In the genomic region with DNA sequence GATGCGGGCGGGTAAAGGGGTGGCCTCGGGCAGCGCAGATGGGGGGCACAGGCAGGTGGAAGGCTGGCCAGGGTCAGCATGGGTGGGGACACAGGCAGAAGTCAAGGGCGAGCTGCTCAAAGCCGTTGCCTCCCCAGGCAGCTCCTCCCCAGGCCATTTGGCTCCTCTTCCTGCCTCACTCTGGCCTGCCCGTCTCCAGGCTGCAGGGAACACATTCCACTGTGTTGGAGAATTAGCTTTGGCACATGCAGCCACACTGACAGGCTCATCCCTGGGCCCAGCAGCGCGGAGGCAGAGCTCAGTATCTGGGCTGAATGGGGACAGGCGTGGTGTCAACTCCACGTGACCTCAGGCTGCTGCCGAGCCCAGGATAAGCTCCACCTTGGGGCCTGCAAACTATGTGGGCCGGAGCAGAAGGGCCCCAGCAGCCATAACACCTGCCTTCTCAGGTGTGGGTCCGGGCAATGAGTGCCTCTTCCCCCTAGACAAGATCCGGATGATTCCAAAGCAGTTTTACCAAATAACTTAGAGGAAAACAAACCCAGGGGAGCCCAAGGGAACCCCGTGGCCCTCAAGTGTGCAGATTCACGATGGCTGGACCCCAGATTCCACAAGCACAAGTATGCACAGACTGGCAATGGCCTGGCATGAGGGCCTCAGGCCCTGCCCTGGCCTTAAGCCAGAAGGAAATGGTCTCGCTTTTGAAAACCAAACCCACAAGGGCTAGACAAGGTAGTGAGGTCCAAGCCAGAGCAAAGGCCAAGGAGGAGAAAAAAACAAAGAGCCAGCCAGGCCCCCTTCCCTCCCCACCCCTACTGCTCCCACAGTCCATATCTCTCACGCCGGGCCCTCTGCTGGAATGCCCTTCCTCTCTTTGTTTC, we compare ENCODE assay signal across 8 cellular contexts. TPM values are rescaled to one million over a fixed set of nuclear protein-coding genes. Genes with fewer than 3 reads are reported as not detected.
A peak's percentile ranks its signal among the peaks of the same experiment; 100 is the strongest.
DNase-seq lines count a peak whose midpoint lies in the region; ATAC-seq and TF ChIP-seq lines count a peak whose summit lies in the region.

No MANE protein-coding gene starts in this region.

- H3K4me3 Mint-ChIP-seq in CD4-positive, alpha-beta memory T cell = no peak overlapping the region

- no peaks in the 10 kb centered on the region for H3K9me3 Mint-ChIP-seq in CD4-positive, alpha-beta memory T cell

- in situ Hi-C loops in Panc1 (cut with HindIII; ENCODE audit: low pct_unique_long_range_greater_than_20kb, low sequenced_read_pairs) = no loop called here

- H3K36me3 ChIP-seq in Panc1 (ENCODE audit: control insufficient read depth, insufficient read depth, low read length) = no peaks in the 10 kb centered on the region
- H3K36me3 ChIP-seq in mucosa of rectum (ENCODE audit: control insufficient read depth in 2 of 2, insufficient read depth in 2 of 2, low read length in 2 of 2) = peaks cover 13 to 22% of the 10 kb centered on the region in 2 donors
- peaks cover 7 to 24% of the 10 kb centered on the region in 2 donors for H3K36me3 ChIP-seq in thyroid gland
- H3K36me3 ChIP-seq in CD4-positive, alpha-beta memory T cell (ENCODE audit: insufficient read depth, low read length) = no peaks in the 10 kb centered on the region

- no peaks in the 10 kb centered on the region for H3K27me3 ChIP-seq in Panc1 (ENCODE audit: control insufficient read depth, insufficient read depth, low read length)
- H3K27me3 ChIP-seq in mucosa of rectum (ENCODE audit: control insufficient read depth in 2 of 2, insufficient read depth in 2 of 2, low read length in 2 of 2) = no peaks in the 10 kb centered on the region
- H3K27me3 ChIP-seq in thyroid gland = no peaks in the 10 kb centered on the region
- no peaks in the 10 kb centered on the region for H3K27me3 ChIP-seq in CD4-positive, alpha-beta memory T cell (ENCODE audit: insufficient read depth, low read length)

- H3K27me3 Mint-ChIP-seq in CD4-positive, alpha-beta memory T cell = no peaks in the 10 kb centered on the region

- ATAC-seq in Panc1 = peak; percentile 13; the same call in 1 of the 2 replicates

- peak overlapping the region; percentile 36; the same call in 1 of the 2 replicates for H3K27ac ChIP-seq in Panc1 (ENCODE audit: low read length)
- peak overlapping the region; percentile 82 to 84 for H3K27ac ChIP-seq in mucosa of rectum (ENCODE audit: low read depth in 2 of 2, low read length in 2 of 2)
- H3K27ac ChIP-seq in thyroid gland = peak overlapping the region; percentile 37 to 88 (median 53)
- no peak overlapping the region for H3K27ac ChIP-seq in CD4-positive, alpha-beta memory T cell (ENCODE audit: low read depth, low read length)

- H3K9me3 ChIP-seq in Panc1 (ENCODE audit: control insufficient read depth, insufficient read depth, low read depth, low read length) (no peaks in the 10 kb centered on the region), mucosa of rectum (ENCODE audit: control insufficient read depth in 2 of 2, low read length in 2 of 2) (no peaks in the 10 kb centered on the region), thyroid gland (no peaks in the 10 kb centered on the region)
- H3K9me3 ChIP-seq in CD4-positive, alpha-beta memory T cell (ENCODE audit: control insufficient read depth in 1 of 2, low read length in 2 of 2) = no peaks in the 10 kb centered on the region

- no peak overlapping the region for H3K27ac Mint-ChIP-seq in CD4-positive, alpha-beta memory T cell

- POLR2A ChIA-PET in Panc1 (lab: Charles Lee) = no interaction called here
- POLR2A ChIA-PET in CD4-positive, alpha-beta memory T cell (lab: Charles Lee; ENCODE audit: partially characterized antibody) = no interaction called here

- DNase-seq in Panc1 (ENCODE audit: low read depth, low spot score) (no peak), fibroblast of the aortic adventitia (ENCODE audit: low read depth) (peak; percentile 55), thyroid gland (peak; percentile 76 to 78), NCI-H146 (lab: John Stamatoyannopoulos, UW) (no peak), NCI-H2107 (lab: John Stamatoyannopoulos, UW) (no peak)
- no peak for DNase-seq in stimulated activated CD4-positive, alpha-beta T cell treated with anti-CD3 and anti-CD28 coated beads, Interleukin-4, amount 100 ng/mL, for 4 hours
- no peak for DNase-seq in CD4-positive, alpha-beta memory T cell

- peak overlapping the region; percentile 55 to 63 for H3K9ac ChIP-seq in mucosa of rectum (ENCODE audit: low read depth in 1 of 2, low read length in 2 of 2)

- no TSS peak for BruUV-seq in Panc1 (replicated peaks; lab: Mats Ljungman, UMichigan)

- H3K36me3 Mint-ChIP-seq in CD4-positive, alpha-beta memory T cell = no peaks in the 10 kb centered on the region

- CTCF ChIA-PET in Panc1 (lab: Charles Lee) = no interaction called here
- CTCF ChIA-PET in CD4-positive, alpha-beta memory T cell (lab: Charles Lee; ENCODE audit: partially characterized antibody) = no interaction called here

- peak in 1 of 2 donors; percentile 29 for TF ChIP-seq POLR2A in thyroid gland (IDR thresholded peaks at IDR 0.05)

- intact Hi-C loops in Panc1 (cut with micrococcal nuclease; ENCODE audit: unreplicated experiment) (no loop called here), thyroid gland (cut with DNase I) (no loop called here)
- intact Hi-C loops in CD4-positive, alpha-beta memory T cell (cut with micrococcal nuclease) = no loop called here

- H3K4me3 ChIP-seq in Panc1 (ENCODE audit: low read depth in 2 of 2, low read length in 2 of 2) (no peak overlapping the region), fibroblast of the aortic adventitia (ENCODE audit: low read depth, low read length) (no peak overlapping the region), mucosa of rectum (ENCODE audit: low read length in 2 of 2) (no peak overlapping the region), thyroid gland (replicated peaks in 1 of 3) (no peak overlapping the region)
- no peak overlapping the region for H3K4me3 ChIP-seq in CD4-positive, alpha-beta memory T cell (ENCODE audit: low read length in 2 of 2)

- peaks cover 0 to 3% (median 0%) of the 10 kb centered on the region in 4 donors for H3K4me1 Mint-ChIP-seq in CD4-positive, alpha-beta memory T cell

- H3K4me1 ChIP-seq in Panc1 (ENCODE audit: control insufficient read depth, insufficient read depth, low read length) (peaks cover 36% of the 10 kb centered on the region), mucosa of rectum (ENCODE audit: control insufficient read depth in 2 of 2, insufficient read depth in 2 of 2, low read length in 2 of 2) (peaks cover 57 to 60% of the 10 kb centered on the region in 2 donors), thyroid gland (peaks cover 22 to 69% of the 10 kb centered on the region in 2 donors)
- H3K4me1 ChIP-seq in CD4-positive, alpha-beta memory T cell (ENCODE audit: insufficient read depth, low read length) = no peaks in the 10 kb centered on the region

- 35 to 56% methylated on average over 11 to 19 of the region's 20 CpGs for WGBS in thyroid gland, 2 donors

- TF ChIP-seq CTCF in Panc1 (IDR thresholded peaks at IDR 0.05) (no peak), fibroblast of the aortic adventitia (IDR thresholded peaks at IDR 0.05; ENCODE audit: insufficient read depth, low read length) (no peak), thyroid gland (IDR thresholded peaks at IDR 0.05) (no peak)

RNA-seq across cellular contexts. Expression of a gene that starts 40.2 kb away (rescaled TPM):
- 171 TPM for total RNA-seq in Panc1 (2021; ENCODE audit: unreplicated experiment)
- 324 TPM for polyA plus RNA-seq in Panc1 (2012; ENCODE audit: insufficient read length)
- 164 and 367 TPM in 2 replicates for total RNA-seq in fibroblast of the aortic adventitia (ENCODE audit: low replicate concordance)
- 100 to 1,000 TPM in 2 of 4 donors, 10 to 100 TPM in 2; 75.7 to 239 (median 96.8) TPM for total RNA-seq in thyroid gland
- 1 to 10 TPM; 1.2 TPM for total RNA-seq in CD4-positive, alpha-beta memory T cell
- polyA plus RNA-seq in CD4-positive, alpha-beta memory T cell = not detected

Comparison
In these comparisons a context has a peak if more than half of its experiments do, and no peak if none do; other contexts are left out.
1. DNase-seq: peak in fibroblast of the aortic adventitia (single experiment) and thyroid gland (2 of 2); none in Panc1 (single experiment), NCI-H146 (single experiment), NCI-H2107 (single experiment), stimulated activated CD4-positive, alpha-beta T cell treated with anti-CD3 and anti-CD28 coated beads, Interleukin-4, amount 100 ng/mL, for 4 hours (0 of 2) and CD4-positive, alpha-beta memory T cell (0 of 5).
2. RNA of a gene that starts 40.2 kb away (total RNA-seq): 171 TPM in Panc1 (single experiment), 164 to 367 TPM in fibroblast of the aortic adventitia and 75.7 to 239 TPM in thyroid gland; 1.2 TPM in CD4-positive, alpha-beta memory T cell; every median in the first group is over 10 times any median in the second.